ENCODE assay signal across 1 cellular context in the genomic region with DNA sequence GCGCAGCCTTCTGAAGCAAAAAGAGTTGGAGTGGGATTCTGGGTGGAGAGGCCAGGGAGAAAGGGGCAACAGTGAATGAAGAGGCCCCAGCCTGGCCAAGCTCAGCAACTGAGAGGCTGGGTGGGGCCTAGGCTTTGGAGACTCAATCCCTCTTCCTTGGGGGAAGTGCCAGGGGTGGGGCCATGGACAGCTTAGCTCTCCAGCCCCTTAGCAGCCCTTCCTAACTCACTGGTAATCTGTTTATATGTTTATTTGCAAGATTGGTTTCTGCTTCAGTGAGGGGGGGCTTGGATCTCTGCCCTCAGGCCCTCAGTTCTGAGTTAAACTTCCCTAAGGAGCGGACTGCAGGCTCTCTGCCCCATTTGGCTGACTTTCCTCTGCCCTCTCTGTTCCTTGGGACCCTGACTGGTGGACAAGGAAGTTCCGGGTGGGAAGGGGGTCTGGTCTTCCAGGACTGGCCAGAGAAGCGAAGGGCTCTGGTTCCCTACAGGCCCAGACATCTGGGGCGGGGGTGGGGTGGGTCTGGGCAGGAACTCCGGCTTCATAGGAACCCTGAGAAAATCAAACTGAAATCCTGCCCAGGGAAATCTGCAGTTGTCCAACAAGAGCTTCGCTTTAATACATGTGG.
A peak's percentile ranks its signal among the peaks of the same experiment; 100 is the strongest.
TF ChIP-seq lines count a peak whose summit lies in the region.

No MANE protein-coding gene starts in this region.

TF ChIP-seq in HepG2, 621 proteins besides CTCF, POLR2A, EP300 and RAD21:
- TF ChIP-seq ZNF292 (CRISPR knock-in tag; IDR thresholded peaks at IDR 0.05; ENCODE audit: borderline replicate concordance, low read depth) (no peak), ZNF879 (CRISPR knock-in tag; IDR thresholded peaks at IDR 0.05) (no peak), RXRA (CRISPR knock-in tag; IDR thresholded peaks at IDR 0.05) (no peak), ZSCAN22 (CRISPR knock-in tag; IDR thresholded peaks at IDR 0.05) (no peak), ZNF660 (CRISPR knock-in tag; IDR thresholded peaks at IDR 0.05; ENCODE audit: borderline replicate concordance, low read depth) (no peak), ZNF746 (CRISPR knock-in tag; IDR thresholded peaks at IDR 0.05) (0 out of 2 replicates have a peak, but pooled peaks have one; percentile 5), GPN1 (CRISPR knock-in tag; IDR thresholded peaks at IDR 0.05; ENCODE audit: borderline replicate concordance) (no peak), ZFY (CRISPR knock-in tag; IDR thresholded peaks at IDR 0.05) (no peak)
TF ChIP-seq in HepG2: peak in this region for 1.
